In genomic region chr1:240942901-240943300, GRCh38 we compare ENCODE assay signal across 26 cellular contexts.
"Had no signal": no experiment of that assay in that cellular context is flagged by ENCODE, and none has a peak within 500 bp of the region (broad histone marks: within the 10 kb centered on the region; RNA-seq: fewer than 3 reads in every experiment).

No MANE protein-coding gene starts in this region.

- H3K27me3 ChIP-seq: stomach, suprapubic skin, testis, thyroid gland, tibial artery, tibial nerve, transverse colon, upper lobe of left lung, upper lobe of right lung, uterus, vagina had no signal

- H3K4me1 ChIP-seq: stomach, suprapubic skin, testis, thyroid gland, tibial artery, tibial nerve, transverse colon, upper lobe of left lung, upper lobe of right lung, uterus, vagina had no signal

- DNase-seq: stimulated activated CD4-positive, alpha-beta T cell treated with anti-CD3 and anti-CD28 coated beads, Interleukin-2, amount 100 ng/mL, for 48 hours; stimulated activated CD4-positive, alpha-beta T cell treated with anti-CD3 and anti-CD28 coated beads, Interleukin-4, amount 100 ng/mL, for 1 hour; stimulated activated CD4-positive, alpha-beta T cell treated with anti-CD3 and anti-CD28 coated beads, Interleukin-4, amount 100 ng/mL, for 24 hours; stimulated activated CD4-positive, alpha-beta T cell treated with anti-CD3 and anti-CD28 coated beads, Interleukin-4, amount 100 ng/mL, for 4 hours; stimulated activated CD8-positive, alpha-beta memory T cell treated with anti-CD3 and anti-CD28 coated beads, Interleukin-4, amount 100 ng/mL, for 48 hours; stimulated activated naive B cell treated with anti-CD40 and anti-IgM and Interleukin-4, amounts not matched to agents 10 μg/mL and 1 μg/mL and 100 μg/mL, for 72 hours; stimulated activated naive CD4-positive, alpha-beta T cell; stimulated activated naive CD4-positive, alpha-beta T cell treated with Interleukin-2 at 50 U/mL for 16 hours; stimulated activated naive CD8-positive, alpha-beta T cell treated with anti-CD3 and anti-CD28 coated beads, Interleukin-15, amount 100 ng/mL, for 72 hours; stimulated activated naive CD8-positive, alpha-beta T cell treated with anti-CD3 and anti-CD28 coated beads, Interleukin-15, Interleukin-2, amounts not matched to agents 100 U/mL and 50 U/mL, for 24 hours; stomach; substantia nigra; testis; thyroid gland; tibial artery; transverse colon; trophoblast cell; upper lobe of left lung; upper lobe of right lung; uterus had no signal

- H3K27ac ChIP-seq: stomach, suprapubic skin, testis, thoracic aorta, thyroid gland, tibial artery, tibial nerve, transverse colon, upper lobe of left lung, upper lobe of right lung, uterus, vagina had no signal

- ATAC-seq: stimulated activated effector memory CD8-positive, alpha-beta T cell treated with anti-CD3 and anti-CD28 coated beads, Interleukin-12 subunit alpha, Interleukin-12 subunit beta, amount 100 ng/mL, for 72 hours; stimulated activated memory B cell treated with anti-CD40 and anti-IgM and Interleukin-4, amounts not matched to agents 10 μg/mL and 1 μg/mL and 100 μg/mL, for 72 hours; stimulated activated naive B cell treated with anti-CD40 and anti-IgM and Interleukin-4, amounts not matched to agents 10 μg/mL and 1 μg/mL and 100 μg/mL, for 72 hours; stimulated activated naive CD8-positive, alpha-beta T cell treated with anti-CD3 and anti-CD28 coated beads, Interleukin-15, amount 100 ng/mL, for 72 hours; stimulated activated naive CD8-positive, alpha-beta T cell treated with anti-CD3 and anti-CD28 coated beads, Interleukin-15, Interleukin-2, amounts not matched to agents 100 U/mL and 50 U/mL, for 24 hours; upper lobe of right lung had no signal

- H3K9me3 ChIP-seq: testis, thoracic aorta, thyroid gland, transverse colon, upper lobe of right lung, uterus, vagina had no signal

- H3K36me3 ChIP-seq: stomach, suprapubic skin, thoracic aorta, thyroid gland, tibial artery, tibial nerve, transverse colon, upper lobe of left lung, upper lobe of right lung, uterus, vagina had no signal

- H3K4me3 ChIP-seq: stomach, suprapubic skin, testis, thoracic aorta, thyroid gland, tibial artery, tibial nerve, transverse colon, upper lobe of left lung, upper lobe of right lung, uterus, vagina had no signal
